ENCODE assay signal across 16 cellular contexts in the genomic region with DNA sequence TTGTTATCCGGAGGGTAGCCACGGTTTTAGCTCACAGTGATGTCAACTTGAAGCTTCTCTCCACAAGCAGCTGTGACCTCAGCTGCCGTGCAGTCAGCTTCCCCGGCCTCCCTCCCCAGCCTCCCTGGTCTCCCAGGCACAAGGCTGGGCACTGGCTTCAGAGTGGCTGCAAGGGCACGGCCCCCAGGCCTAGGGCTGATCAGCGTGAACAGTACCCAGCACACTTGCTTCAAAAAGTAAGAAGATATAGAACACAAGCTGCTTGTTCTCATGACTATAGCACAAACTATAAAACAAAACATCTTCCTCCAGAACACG.
DNase-seq lines count a peak whose midpoint lies in the region; ATAC-seq and TF ChIP-seq lines count a peak whose summit lies in the region.
"Had no signal": no experiment of that assay in that cellular context is flagged by ENCODE, and none has a peak within 500 bp of the region (broad histone marks: within the 10 kb centered on the region; RNA-seq: fewer than 3 reads in every experiment).

No MANE protein-coding gene starts in this region.

- H3K4me1 Mint-ChIP-seq in natural killer cell: no peaks in the 10 kb centered on the region
- H3K4me1 Mint-ChIP-seq: activated T-helper 17 cell treated with anti-CD3 and anti-CD28 coated beads, Interleukin-2, amount 50 U/mL, for 72 hours had no signal

- H3K4me3 Mint-ChIP-seq in natural killer cell: no peak overlapping the region
- H3K4me3 Mint-ChIP-seq: activated CD8-positive, alpha-beta T cell treated with anti-CD3 and anti-CD28 coated beads for 36 hours; activated T-helper 17 cell treated with anti-CD3 and anti-CD28 coated beads, Interleukin-2, amount 50 U/mL, for 72 hours; dendritic cell treated with granulocyte-macrophage colony-stimulating factor and Interleukin-4, amounts not matched to agents 40 ng/mL and 50 ng/mL, for 4 days had no signal

- H3K27me3 Mint-ChIP-seq in natural killer cell (ENCODE audit: low read depth in 2 of 2): peaks cover 6 to 13% of the 10 kb centered on the region in 2 donors
- H3K27me3 Mint-ChIP-seq: activated CD8-positive, alpha-beta T cell treated with anti-CD3 and anti-CD28 coated beads for 36 hours; activated T-helper 17 cell treated with anti-CD3 and anti-CD28 coated beads, Interleukin-2, amount 50 U/mL, for 72 hours; dendritic cell treated with granulocyte-macrophage colony-stimulating factor and Interleukin-4, amounts not matched to agents 40 ng/mL and 50 ng/mL, for 4 days had no signal

- peak overlapping the region; percentile 76 for H3K4me2 ChIP-seq in skeletal muscle satellite cell (ENCODE audit: low read length)

- no peaks in the 10 kb centered on the region for H3K36me3 Mint-ChIP-seq in natural killer cell

- peak overlapping the region; percentile 83 for H3K27ac ChIP-seq in left ventricle myocardium inferior (replicated peaks)
- peak overlapping the region in 1 of 4 donors; percentile 24 for H3K27ac ChIP-seq in body of pancreas
- H3K27ac ChIP-seq: SK-N-MC had no signal

- H3K9ac ChIP-seq in skeletal muscle satellite cell (ENCODE audit: low read depth, low read length): no peak overlapping the region

- peaks cover 7% of the 10 kb centered on the region for H3K4me1 ChIP-seq in left ventricle myocardium inferior
- H3K4me1 ChIP-seq in skeletal muscle satellite cell (ENCODE audit: control insufficient read depth, insufficient read depth, low read length): peaks cover 22% of the 10 kb centered on the region
- H3K4me1 ChIP-seq in body of pancreas: no peaks in the 10 kb centered on the region

- TF ChIP-seq CTCF in left ventricle myocardium inferior (IDR thresholded peaks at IDR 0.05; ENCODE audit: borderline replicate concordance): no peak
- no peak for TF ChIP-seq CTCF in foreskin fibroblast (IDR thresholded peaks at IDR 0.05; ENCODE audit: low read depth, low read length)
- TF ChIP-seq CTCF in body of pancreas (IDR thresholded peaks at IDR 0.05): no peak
- TF ChIP-seq CTCF in natural killer cell (IDR thresholded peaks at IDR 0.05): no peak

- H3K36me3 ChIP-seq in left ventricle myocardium inferior (no peaks in the 10 kb centered on the region), skeletal muscle satellite cell (ENCODE audit: insufficient read depth, low read length) (no peaks in the 10 kb centered on the region), body of pancreas (replicated peaks in 1 of 2; ENCODE audit: insufficient read depth in 1 of 2, low read depth in 2 of 2) (no peaks in the 10 kb centered on the region)

- H3K27me3 ChIP-seq in left ventricle myocardium inferior (ENCODE audit: low read depth): no peaks in the 10 kb centered on the region
- H3K27me3 ChIP-seq in skeletal muscle satellite cell (ENCODE audit: control insufficient read depth, insufficient read depth, low read length): no peaks in the 10 kb centered on the region
- no peaks in the 10 kb centered on the region for H3K27me3 ChIP-seq in body of pancreas

- H3K9me3 ChIP-seq in left ventricle myocardium inferior (replicated peaks): no peaks in the 10 kb centered on the region
- H3K9me3 ChIP-seq in skeletal muscle satellite cell (replicated peaks; ENCODE audit: low read length): no peaks in the 10 kb centered on the region
- H3K9me3 ChIP-seq in body of pancreas: no peaks in the 10 kb centered on the region

- no peak overlapping the region for H3K27ac Mint-ChIP-seq in natural killer cell
- H3K27ac Mint-ChIP-seq: activated CD8-positive, alpha-beta T cell treated with anti-CD3 and anti-CD28 coated beads for 36 hours; activated T-helper 17 cell treated with anti-CD3 and anti-CD28 coated beads, Interleukin-2, amount 50 U/mL, for 72 hours; dendritic cell treated with granulocyte-macrophage colony-stimulating factor and Interleukin-4, amounts not matched to agents 40 ng/mL and 50 ng/mL, for 4 days had no signal

- no peaks in the 10 kb centered on the region for H3K9me3 Mint-ChIP-seq in natural killer cell
- H3K9me3 Mint-ChIP-seq: activated CD8-positive, alpha-beta T cell treated with anti-CD3 and anti-CD28 coated beads for 36 hours; activated T-helper 17 cell treated with anti-CD3 and anti-CD28 coated beads, Interleukin-2, amount 50 U/mL, for 72 hours had no signal

- 79% methylated on average over 7 of the region's 7 CpGs for WGBS in body of pancreas, 2 donors

- ATAC-seq in left ventricle myocardium superior: no peak
- no peak for ATAC-seq in GM21825 (IDR thresholded peaks at IDR 0.05; ENCODE audit: unreplicated experiment)
- ATAC-seq in body of pancreas: no peak
- ATAC-seq in natural killer cell: no peak
- ATAC-seq: activated CD8-positive, alpha-beta T cell treated with anti-CD3 and anti-CD28 coated beads for 36 hours; activated T-helper 17 cell treated with anti-CD3 and anti-CD28 coated beads, Interleukin-2, amount 50 U/mL, for 72 hours had no signal

- H3K4me3 ChIP-seq in left ventricle myocardium inferior: peak overlapping the region; percentile 58
- H3K4me3 ChIP-seq in foreskin fibroblast (ENCODE audit: low read depth in 1 of 2, low read length in 2 of 2): peak overlapping the region; percentile 6 to 36
- peak overlapping the region; percentile 67 for H3K4me3 ChIP-seq in skeletal muscle satellite cell (ENCODE audit: low read length)
- no peak overlapping the region for H3K4me3 ChIP-seq in body of pancreas
- H3K4me3 ChIP-seq: SK-N-MC had no signal

- intact Hi-C loops in left ventricle myocardium inferior (cut with micrococcal nuclease) (no loop called here), left ventricle myocardium superior (cut with micrococcal nuclease) (no loop called here), body of pancreas (cut with DNase I) (no loop called here), natural killer cell (cut with micrococcal nuclease) (no loop called here)

- DNase-seq in left ventricle myocardium inferior (no peak), left ventricle myocardium superior (no peak), foreskin fibroblast (no peak), body of pancreas (no peak), C1 segment of cervical spinal cord (lab: John Stamatoyannopoulos, UW) (no peak), natural killer cell (no peak)
- DNase-seq: ACHN; activated CD8-positive, alpha-beta T cell treated with anti-CD3 and anti-CD28 coated beads for 36 hours; KBM-7; mesendoderm; NCI-H1436 had no signal

- no peak for TF ChIP-seq POLR2A in body of pancreas (IDR thresholded peaks at IDR 0.05)

Comparison
In these comparisons a context has a peak if more than half of its experiments do, and no peak if none do; other contexts are left out.
1. H3K4me3 ChIP-seq: peak in left ventricle myocardium inferior (single experiment), foreskin fibroblast (2 of 2) and skeletal muscle satellite cell (single experiment); none in body of pancreas (0 of 2).